ENCODE assay signal across 1 cellular context in the genomic region with DNA sequence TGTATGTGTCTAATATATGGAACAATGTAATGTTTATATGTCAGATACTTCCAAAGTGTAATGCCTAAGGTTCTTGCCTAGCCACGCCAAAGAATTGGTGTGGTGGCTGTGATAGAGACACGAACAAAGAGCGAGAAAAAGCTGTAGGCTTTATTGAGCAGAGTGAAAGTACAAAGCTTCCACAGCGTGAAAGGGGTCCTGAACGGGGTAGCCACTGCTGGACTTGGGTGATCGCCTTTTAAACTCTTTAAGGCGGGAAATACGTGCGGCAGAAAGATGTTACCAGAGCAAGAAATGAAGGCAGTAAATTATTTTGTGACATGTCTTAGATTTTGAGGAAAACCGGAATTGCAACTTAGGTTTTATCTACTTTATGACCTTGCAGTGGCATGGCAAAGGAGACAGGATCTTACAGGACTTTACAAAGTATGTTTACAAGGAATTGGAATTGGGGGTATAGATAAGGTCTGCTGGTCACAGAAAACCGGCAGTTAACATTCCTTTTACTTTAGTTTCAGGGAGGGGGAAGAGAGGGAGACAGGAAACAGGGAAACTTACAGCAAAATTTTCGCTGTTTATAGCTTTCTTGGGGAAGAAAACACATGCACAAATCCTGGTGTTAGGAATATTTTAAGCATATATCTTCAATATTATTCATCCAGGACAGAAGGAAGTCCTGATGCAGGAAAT.
TF ChIP-seq lines count a peak whose summit lies in the region.

No MANE protein-coding gene starts in this region.

TF ChIP-seq in endothelial cell of umbilical vein, 7 proteins besides CTCF, POLR2A, EP300 and RAD21:
- peak; percentile 90 for TF ChIP-seq GATA2 (IDR thresholded peaks at IDR 0.05; ENCODE audit: insufficient read depth, insufficient read length, low read depth, low read length)
